Comparison of ENCODE assay signal across 8 cellular contexts in genomic region chr7:151057038-151057736, GRCh38. TPM values are rescaled to one million over a fixed set of nuclear protein-coding genes. Genes with fewer than 3 reads are reported as not detected.
DNase-seq lines count a peak whose midpoint lies in the region; ATAC-seq, FAIRE-seq and TF ChIP-seq lines count a peak whose summit lies in the region.

No MANE protein-coding gene starts in this region.

- H3K9me3 ChIP-seq in A549 = no peaks in the 10 kb centered on the region
- no peaks in the 10 kb centered on the region for H3K9me3 ChIP-seq in T-helper 17 cell (ENCODE audit: control insufficient read depth, low read length, poor library complexity, severe bottlenecking)
- H3K9me3 ChIP-seq in smooth muscle cell (replicated peaks; ENCODE audit: low read depth) = no peaks in the 10 kb centered on the region

- H3K4me3 Mint-ChIP-seq in T-helper 17 cell = peak overlapping the region; percentile 96

- H3K79me2 ChIP-seq in smooth muscle cell (ENCODE audit: low read depth) = peaks cover 13% of the 10 kb centered on the region

- POLR2A ChIA-PET in A549 (lab: Yijun Ruan, JAX) = interaction anchor here (1.0 to 1.4 kb wide), 2 partner anchors 18 to 24 kb away, joined by 3 to 4 read pairs; partner anchors contain the start of gene FASTK

- H3K27me3 Mint-ChIP-seq in T-helper 17 cell = peaks cover 5% of the 10 kb centered on the region

- peak overlapping the region; percentile 89 for H3K27ac Mint-ChIP-seq in T-helper 17 cell

- H3K27ac ChIP-seq in A549 = peak overlapping the region; percentile 75 to 99
- no peak overlapping the region for H3K27ac ChIP-seq in smooth muscle cell (ENCODE audit: low read depth)

- TF ChIP-seq RAD21 in A549 (conservative IDR thresholded peaks at IDR 0.05 in 1 of 2, IDR thresholded peaks at IDR 0.05 in 1 of 2) = no peak

- FAIRE-seq in A549 (lab: Jason Lieb, UNC) = no peak

- H3K36me3 ChIP-seq in smooth muscle cell (ENCODE audit: low read depth) = no peaks in the 10 kb centered on the region

- no peak for TF ChIP-seq CTCF in A549 (IDR thresholded peaks at IDR 0.05)
- TF ChIP-seq CTCF in smooth muscle cell (IDR thresholded peaks at IDR 0.05; ENCODE audit: borderline replicate concordance, insufficient read depth, poor library complexity, severe bottlenecking) = no peak

- intact Hi-C loops in left ventricle myocardium superior (cut with micrococcal nuclease) = no loop called here

- H3K4me3 ChIP-seq in A549 (peak overlapping the region; percentile 61), smooth muscle cell (peak overlapping the region; percentile 74)

- peaks cover 24% of the 10 kb centered on the region for H3K4me1 ChIP-seq in A549
- peaks cover 29% of the 10 kb centered on the region for H3K4me1 ChIP-seq in smooth muscle cell (ENCODE audit: low read depth)

- no peak for TF ChIP-seq EP300 in A549 (IDR thresholded peaks at IDR 0.05)

- H3K9ac ChIP-seq in smooth muscle cell (ENCODE audit: low read depth) = peak overlapping the region; percentile 5

- TF ChIP-seq POLR2A in A549 (IDR thresholded peaks at IDR 0.05; ENCODE audit: low read length) = no peak

- H3K4me1 Mint-ChIP-seq in T-helper 17 cell = peaks cover 38% of the 10 kb centered on the region

- H3K36me3 Mint-ChIP-seq in T-helper 17 cell (ENCODE audit: low read depth) = no peaks in the 10 kb centered on the region

- peaks cover 4% of the 10 kb centered on the region for H3F3A ChIP-seq in smooth muscle cell (ENCODE audit: low read depth)

- WGBS in A549 (ENCODE audit: missing lambda C conversion rate) = 32% methylated on average over 22 of the region's 26 CpGs
- WGBS in smooth muscle cell (ENCODE audit: low lambda C conversion rate) = 8% methylated on average over 26 of the region's 26 CpGs

- H2AFZ ChIP-seq in smooth muscle cell (ENCODE audit: low read depth) = peak overlapping the region; percentile 71

- CTCF ChIA-PET in A549 (lab: Yijun Ruan, JAX) = interaction anchor here (0.6 to 4.0 kb wide), 5 partner anchors 11 to 54 kb away, joined by 3 to 14 read pairs (median 3); partner anchors contain the start of gene ABCB8

- H3K4me2 ChIP-seq in A549 (peak overlapping the region; percentile 88), smooth muscle cell (peak overlapping the region; percentile 94)

- ATAC-seq in A549 (peak in 1 of 2 experiments; percentile 4; a peak in 3 of 6 replicates), GM18907 (IDR thresholded peaks at IDR 0.05; ENCODE audit: unreplicated experiment) (peak; percentile 7), HG03095 (IDR thresholded peaks at IDR 0.05; ENCODE audit: unreplicated experiment) (peak; percentile 3), T-helper 17 cell (peak; percentile 4), left ventricle myocardium superior (peak; percentile 0)

- H3K27me3 ChIP-seq in smooth muscle cell (ENCODE audit: low read depth) = no peaks in the 10 kb centered on the region

- peaks cover 22% of the 10 kb centered on the region for H4K20me1 ChIP-seq in smooth muscle cell (ENCODE audit: low read depth)

- peak in 1 of 2 experiments; percentile 48 for DNase-seq in A549 (ENCODE audit: low read depth in 1 of 2, low spot score in 1 of 2)
- no peak for DNase-seq in T-helper 17 cell
- DNase-seq in left ventricle myocardium superior = no peak
- DNase-seq in smooth muscle cell (lab: John Stamatoyannopoulos, UW; ENCODE audit: unreplicated experiment) = no peak
- no peak for DNase-seq in NCI-H2029 (lab: John Stamatoyannopoulos, UW)
- DNase-seq in NCI-H1694 treated with DMSO at 0.1 percent for 48 hours (lab: John Stamatoyannopoulos, UW) = no peak

TF ChIP-seq in A549, 52 proteins besides CTCF, POLR2A, EP300 and RAD21 (continues in another document):
- TF ChIP-seq MYC (IDR thresholded peaks at IDR 0.05; ENCODE audit: borderline replicate concordance, low read length) (no peak), KDM1A (IDR thresholded peaks at IDR 0.05; ENCODE audit: low read depth) (no peak), ZFP36 (IDR thresholded peaks at IDR 0.05; ENCODE audit: borderline replicate concordance, partially characterized antibody) (no peak), BHLHE40 (IDR thresholded peaks at IDR 0.05; ENCODE audit: low read depth, low read length) (no peak), KDM5A (IDR thresholded peaks at IDR 0.05) (no peak), ELK1 (IDR thresholded peaks at IDR 0.05; ENCODE audit: low read depth, low read length) (no peak), EHF (CRISPR knock-in tag; IDR thresholded peaks at IDR 0.05) (no peak), RCOR1 (IDR thresholded peaks at IDR 0.05; ENCODE audit: low read depth, low read length) (no peak), MAZ (IDR thresholded peaks at IDR 0.05; ENCODE audit: borderline replicate concordance, low read depth, low read length) (no peak), RFX5 (IDR thresholded peaks at IDR 0.05) (no peak), MAFK (IDR thresholded peaks at IDR 0.05; ENCODE audit: partially characterized antibody) (no peak), HOXA7 (CRISPR knock-in tag; IDR thresholded peaks at IDR 0.05) (no peak), ZSCAN20 (CRISPR knock-in tag; IDR thresholded peaks at IDR 0.05) (no peak), HES2 (IDR thresholded peaks at IDR 0.05) (no peak), NR3C1 (IDR thresholded peaks at IDR 0.05) (no peak)
- TF ChIP-seq, protein P1, sequence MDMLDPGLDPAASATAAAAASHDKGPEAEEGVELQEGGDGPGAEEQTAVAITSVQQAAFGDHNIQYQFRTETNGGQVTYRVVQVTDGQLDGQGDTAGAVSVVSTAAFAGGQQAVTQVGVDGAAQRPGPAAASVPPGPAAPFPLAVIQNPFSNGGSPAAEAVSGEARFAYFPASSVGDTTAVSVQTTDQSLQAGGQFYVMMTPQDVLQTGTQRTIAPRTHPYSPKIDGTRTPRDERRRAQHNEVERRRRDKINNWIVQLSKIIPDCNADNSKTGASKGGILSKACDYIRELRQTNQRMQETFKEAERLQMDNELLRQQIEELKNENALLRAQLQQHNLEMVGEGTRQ (IDR thresholded peaks at IDR 0.05) = no peak

RNA-seq across cellular contexts. Expression of gene CDK5, which starts 0.5 kb away (rescaled TPM):
- polyA plus RNA-seq in A549 (2011; rRNA removed) = 29.6 and 30.0 TPM in 2 replicates
- 45.6 and 54.0 TPM in 2 replicates for polyA plus RNA-seq in A549 (2012; cell fraction: cytosol; rRNA removed)
- polyA plus RNA-seq in A549 (2012; cell fraction: nucleus; rRNA removed) = 38.0 and 53.8 TPM in 2 replicates
- 41.2 to 51.0 TPM (median 50.3 TPM) in 3 replicates for polyA plus RNA-seq in A549 (2017; fragmentation: RNase III; extraction: RNeasy Plus Mini Kit Qiagen cat#74134 plus additional on column Dnase treatment)
- 31.2 and 48.9 TPM in 2 replicates for polyA minus RNA-seq in A549 (2011; rRNA and poly(A)+ RNA removed)
- 1 to 10 TPM; 4.7 TPM for total RNA-seq in T-helper 17 cell
- 8.1 TPM for total RNA-seq in left ventricle myocardium superior
- 18.6 and 22.1 TPM in 2 replicates for total RNA-seq in smooth muscle cell
- 36.4 and 50.1 TPM in 2 replicates for polyA plus RNA-seq in smooth muscle cell

RNA-seq across cellular contexts. Expression of gene SLC4A2, which starts 2.2 kb away (rescaled TPM):
- polyA plus RNA-seq in A549 (2011; rRNA removed) (99.6 and 112 TPM in 2 replicates), A549 (2017; fragmentation: RNase III; extraction: RNeasy Plus Mini Kit Qiagen cat#74134 plus additional on column Dnase treatment) (253 to 280 TPM (median 275 TPM) in 3 replicates), smooth muscle cell (96.4 and 104 TPM in 2 replicates)
- 227 and 233 TPM in 2 replicates for polyA plus RNA-seq in A549 (2012; cell fraction: cytosol; rRNA removed)
- polyA plus RNA-seq in A549 (2012; cell fraction: nucleus; rRNA removed) = 658 and 805 TPM in 2 replicates
- 118 and 170 TPM in 2 replicates for polyA minus RNA-seq in A549 (2011; rRNA and poly(A)+ RNA removed)
- total RNA-seq in T-helper 17 cell (10 to 100 TPM; 48.9 to 61.3 TPM), left ventricle myocardium superior (64.1 TPM), smooth muscle cell (42.3 and 89.3 TPM in 2 replicates)

RNA-seq across cellular contexts. Expression of gene ASIC3, which starts 8.9 kb away (rescaled TPM):
- polyA plus RNA-seq in A549 (2011; rRNA removed) = 4.1 and 4.4 TPM in 2 replicates
- 5.4 and 6.4 TPM in 2 replicates for polyA plus RNA-seq in A549 (2012; cell fraction: cytosol; rRNA removed)
- 82.7 and 90.1 TPM in 2 replicates for polyA plus RNA-seq in A549 (2012; cell fraction: nucleus; rRNA removed)
- polyA plus RNA-seq in A549 (2017; fragmentation: RNase III; extraction: RNeasy Plus Mini Kit Qiagen cat#74134 plus additional on column Dnase treatment) = 7.5 to 11.4 TPM (median 9.8 TPM) in 3 replicates
- 0.70 and 1.9 TPM in 2 replicates for polyA minus RNA-seq in A549 (2011; rRNA and poly(A)+ RNA removed)
- 1 to 10 TPM; 6.7 to 9.1 TPM for total RNA-seq in T-helper 17 cell
- total RNA-seq in left ventricle myocardium superior = 8.6 TPM
- 2.2 and 2.3 TPM in 2 replicates for total RNA-seq in smooth muscle cell
- 2.0 and 4.7 TPM in 2 replicates for polyA plus RNA-seq in smooth muscle cell

RNA-seq across cellular contexts. Expression of gene FASTK, which starts 23.4 kb away (rescaled TPM):
- polyA plus RNA-seq in A549 (2011; rRNA removed) = 38.5 and 51.7 TPM in 2 replicates
- polyA plus RNA-seq in A549 (2012; cell fraction: cytosol; rRNA removed) = 105 and 138 TPM in 2 replicates
- polyA plus RNA-seq in A549 (2012; cell fraction: nucleus; rRNA removed) = 515 and 603 TPM in 2 replicates
- 66.0 to 78.6 TPM (median 72.4 TPM) in 3 replicates for polyA plus RNA-seq in A549 (2017; fragmentation: RNase III; extraction: RNeasy Plus Mini Kit Qiagen cat#74134 plus additional on column Dnase treatment)
- polyA minus RNA-seq in A549 (2011; rRNA and poly(A)+ RNA removed) = 49.4 and 58.9 TPM in 2 replicates
- 10 to 100 TPM; 67.7 to 82.2 TPM for total RNA-seq in T-helper 17 cell
- total RNA-seq in left ventricle myocardium superior = 79.4 TPM
- total RNA-seq in smooth muscle cell = 92.0 and 100 TPM in 2 replicates
- 177 and 188 TPM in 2 replicates for polyA plus RNA-seq in smooth muscle cell

RNA-seq across cellular contexts. Expression of gene TMUB1, which starts 26.1 kb away (rescaled TPM):
- polyA plus RNA-seq in A549 (2011; rRNA removed) (12.4 and 14.0 TPM in 2 replicates), A549 (2017; fragmentation: RNase III; extraction: RNeasy Plus Mini Kit Qiagen cat#74134 plus additional on column Dnase treatment) (31.5 to 37.7 TPM (median 37.3 TPM) in 3 replicates), smooth muscle cell (69.8 and 70.4 TPM in 2 replicates)
- 45.5 and 65.8 TPM in 2 replicates for polyA plus RNA-seq in A549 (2012; cell fraction: cytosol; rRNA removed)
- polyA plus RNA-seq in A549 (2012; cell fraction: nucleus; rRNA removed) = 65.1 and 82.1 TPM in 2 replicates
- 4.1 and 6.0 TPM in 2 replicates for polyA minus RNA-seq in A549 (2011; rRNA and poly(A)+ RNA removed)
- total RNA-seq in T-helper 17 cell (10 to 100 TPM; 46.6 to 52.4 TPM), left ventricle myocardium superior (38.7 TPM), smooth muscle cell (30.3 and 35.9 TPM in 2 replicates)
